Comparison of ENCODE assay signal across 1 cellular context in genomic region chr15:69032006-69032405, GRCh38.
TF ChIP-seq lines count a peak whose summit lies in the region.

No MANE protein-coding gene starts in this region.

TF ChIP-seq in WTC11, 78 proteins besides CTCF, POLR2A, EP300 and RAD21 (continued from another document):
- TF ChIP-seq ZMAT4 (CRISPR knock-in tag; IDR thresholded peaks at IDR 0.05) (no peak), PRRX2 (CRISPR knock-in tag; IDR thresholded peaks at IDR 0.05) (no peak), CREB1 (CRISPR knock-in tag; IDR thresholded peaks at IDR 0.05) (no peak), HMGA2 (CRISPR knock-in tag; IDR thresholded peaks at IDR 0.05) (no peak), RELA (CRISPR knock-in tag; IDR thresholded peaks at IDR 0.05; ENCODE audit: borderline replicate concordance) (no peak), ZNF263 (CRISPR knock-in tag; IDR thresholded peaks at IDR 0.05; ENCODE audit: low read depth) (no peak), ZNF219 (CRISPR knock-in tag; IDR thresholded peaks at IDR 0.05; ENCODE audit: borderline replicate concordance) (no peak)
- TF ChIP-seq, protein P1, sequence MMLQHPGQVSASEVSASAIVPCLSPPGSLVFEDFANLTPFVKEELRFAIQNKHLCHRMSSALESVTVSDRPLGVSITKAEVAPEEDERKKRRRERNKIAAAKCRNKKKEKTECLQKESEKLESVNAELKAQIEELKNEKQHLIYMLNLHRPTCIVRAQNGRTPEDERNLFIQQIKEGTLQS (CRISPR knock-in tag; conservative IDR thresholded peaks at IDR 0.05), result no peak
